27 cellular contexts compared by ENCODE assay signal in the genomic region with DNA sequence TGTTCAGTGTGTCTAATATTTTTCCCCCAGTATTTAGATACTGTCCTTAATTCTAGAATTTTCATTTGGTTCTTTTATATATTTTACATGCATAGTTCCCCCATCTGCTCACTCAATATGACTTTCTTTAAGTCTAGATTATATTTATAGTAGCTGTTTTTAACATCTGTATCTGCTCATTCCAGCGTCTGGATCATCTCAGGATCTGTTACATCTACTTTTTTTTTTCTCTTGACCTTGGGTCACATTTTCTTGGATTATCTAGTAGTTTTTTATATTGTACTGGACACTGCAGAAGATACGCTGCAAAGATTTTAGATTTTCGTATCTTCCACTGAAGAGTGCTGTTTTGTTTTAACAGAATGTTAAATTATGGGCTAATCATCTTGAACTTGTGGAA.
"Had no signal": no experiment of that assay in that cellular context is flagged by ENCODE, and none has a peak within 500 bp of the region (broad histone marks: within the 10 kb centered on the region; RNA-seq: fewer than 3 reads in every experiment).

No MANE protein-coding gene starts in this region.

- H3K4me1 ChIP-seq: breast epithelium, parathyroid adenoma, uterus had no signal

- H3K27ac Mint-ChIP-seq: activated CD4-positive, alpha-beta memory T cell treated with anti-CD3 and anti-CD28 coated beads, Interleukin-2, amount 10 ng/mL, durations not matched to agents 7 days and 5 days; activated CD4-positive, alpha-beta T cell treated with anti-CD3 and anti-CD28 coated beads, Interleukin-2, amount 10 ng/mL, durations not matched to agents 7 days and 5 days; activated naive CD4-positive, alpha-beta T cell treated with anti-CD3 and anti-CD28 coated beads, Interleukin-2, amount 50 U/mL, for 24 hours; activated naive CD8-positive, alpha-beta T cell treated with anti-CD3 and anti-CD28 coated beads, Interleukin-2, amount 50 U/mL, for 24 hours; activated T-helper 2 cell treated with anti-CD3 and anti-CD28 coated beads, Interferon-gamma antibody, Interleukin-2, Interleukin-4, amounts not matched to agents 10 μg/mL and 5 μg/mL and 100 μg/mL, durations not matched to agents 14 hours and 24 hours and 36 hours; stimulated activated effector memory CD8-positive, alpha-beta T cell treated with anti-CD3 and anti-CD28 coated beads, Interleukin-12 subunit alpha, Interleukin-12 subunit beta, amount 100 ng/mL, for 72 hours; stimulated activated naive CD8-positive, alpha-beta T cell treated with anti-CD3 and anti-CD28 coated beads, Interleukin-15, Interleukin-2, amounts not matched to agents 100 ng/mL and 50 ng/mL, for 24 hours; type B pancreatic cell had no signal

- H3K27me3 Mint-ChIP-seq: activated CD4-positive, alpha-beta memory T cell treated with anti-CD3 and anti-CD28 coated beads, Interleukin-2, amount 10 ng/mL, durations not matched to agents 7 days and 5 days; activated CD4-positive, alpha-beta T cell treated with anti-CD3 and anti-CD28 coated beads, Interleukin-2, amount 10 ng/mL, durations not matched to agents 7 days and 5 days; activated naive CD4-positive, alpha-beta T cell treated with anti-CD3 and anti-CD28 coated beads, Interleukin-2, amount 50 U/mL, for 24 hours; activated naive CD8-positive, alpha-beta T cell treated with anti-CD3 and anti-CD28 coated beads, Interleukin-2, amount 50 U/mL, for 24 hours; naive thymus-derived CD4-positive, alpha-beta T cell; stimulated activated naive CD8-positive, alpha-beta T cell treated with anti-CD3 and anti-CD28 coated beads, Interleukin-15, Interleukin-2, amounts not matched to agents 100 ng/mL and 50 ng/mL, for 24 hours; type B pancreatic cell had no signal

- DNase-seq: activated CD4-positive, alpha-beta memory T cell treated with anti-CD3 and anti-CD28 coated beads, Interleukin-2, amount 10 ng/mL, durations not matched to agents 7 days and 5 days; activated CD4-positive, alpha-beta T cell treated with anti-CD3 and anti-CD28 coated beads for 1 hour; activated CD4-positive, alpha-beta T cell treated with anti-CD3 and anti-CD28 coated beads, Interleukin-2, amount 10 ng/mL, durations not matched to agents 7 days and 5 days; activated naive CD8-positive, alpha-beta T cell treated with anti-CD3 and anti-CD28 coated beads, Interleukin-2, amount 50 U/mL, for 24 hours; activated T-cell treated with anti-CD3 and anti-CD28 coated beads, Interleukin-2, amount 50 U/mL, for 48 hours; central memory CD4-positive, alpha-beta T cell; foreskin melanocyte; islet precursor cell; left ventricle myocardium superior; naive thymus-derived CD4-positive, alpha-beta T cell; nucleus accumbens; stimulated activated CD4-positive, alpha-beta T cell treated with anti-CD3 and anti-CD28 coated beads, Interleukin-12 subunit alpha, Interleukin-12 subunit beta, amount 100 ng/mL, for 4 hours; stimulated activated CD4-positive, alpha-beta T cell treated with anti-CD3 and anti-CD28 coated beads, Interleukin-4, amount 100 ng/mL, for 1 hour; T-helper 2 cell had no signal

- H3K27ac ChIP-seq: breast epithelium, hepatocyte, parathyroid adenoma, right atrium auricular region, skin epidermis, uterus had no signal

- ATAC-seq: activated naive CD8-positive, alpha-beta T cell treated with anti-CD3 and anti-CD28 coated beads, Interleukin-2, amount 50 U/mL, for 24 hours; esophagus mucosa; naive thymus-derived CD4-positive, alpha-beta T cell had no signal

- H3K4me3 ChIP-seq: breast epithelium, hepatocyte, right atrium auricular region, skin epidermis, uterus had no signal

- H3K4me3 Mint-ChIP-seq: activated CD4-positive, alpha-beta memory T cell treated with anti-CD3 and anti-CD28 coated beads, Interleukin-2, amount 10 ng/mL, durations not matched to agents 7 days and 5 days; activated CD4-positive, alpha-beta T cell treated with anti-CD3 and anti-CD28 coated beads, Interleukin-2, amount 10 ng/mL, durations not matched to agents 7 days and 5 days; activated naive CD4-positive, alpha-beta T cell treated with anti-CD3 and anti-CD28 coated beads, Interleukin-2, amount 50 U/mL, for 24 hours; activated naive CD8-positive, alpha-beta T cell treated with anti-CD3 and anti-CD28 coated beads, Interleukin-2, amount 50 U/mL, for 24 hours; neural crest cell; stimulated activated effector memory CD8-positive, alpha-beta T cell treated with anti-CD3 and anti-CD28 coated beads, Interleukin-12 subunit alpha, Interleukin-12 subunit beta, amount 100 ng/mL, for 72 hours; stimulated activated naive CD8-positive, alpha-beta T cell treated with anti-CD3 and anti-CD28 coated beads, Interleukin-15, Interleukin-2, amounts not matched to agents 100 ng/mL and 50 ng/mL, for 24 hours; type B pancreatic cell had no signal

- H3K36me3 ChIP-seq: breast epithelium, right atrium auricular region, uterus had no signal

- H3K4me1 Mint-ChIP-seq: neural crest cell had no signal

- H3K9me3 ChIP-seq: breast epithelium, right atrium auricular region, uterus had no signal

- H3K27me3 ChIP-seq: breast epithelium, hepatocyte, right atrium auricular region, uterus had no signal

- H3K9me3 Mint-ChIP-seq: activated CD4-positive, alpha-beta memory T cell treated with anti-CD3 and anti-CD28 coated beads, Interleukin-2, amount 10 ng/mL, durations not matched to agents 7 days and 5 days; activated CD4-positive, alpha-beta T cell treated with anti-CD3 and anti-CD28 coated beads, Interleukin-2, amount 10 ng/mL, durations not matched to agents 7 days and 5 days; activated naive CD4-positive, alpha-beta T cell treated with anti-CD3 and anti-CD28 coated beads, Interleukin-2, amount 50 U/mL, for 24 hours; activated naive CD8-positive, alpha-beta T cell treated with anti-CD3 and anti-CD28 coated beads, Interleukin-2, amount 50 U/mL, for 24 hours; activated T-helper 2 cell treated with anti-CD3 and anti-CD28 coated beads, Interferon-gamma antibody, Interleukin-2, Interleukin-4, amounts not matched to agents 10 μg/mL and 5 μg/mL and 100 μg/mL, durations not matched to agents 14 hours and 24 hours and 36 hours; neural crest cell; stimulated activated effector memory CD8-positive, alpha-beta T cell treated with anti-CD3 and anti-CD28 coated beads, Interleukin-12 subunit alpha, Interleukin-12 subunit beta, amount 100 ng/mL, for 72 hours; stimulated activated naive CD8-positive, alpha-beta T cell treated with anti-CD3 and anti-CD28 coated beads, Interleukin-15, Interleukin-2, amounts not matched to agents 100 ng/mL and 50 ng/mL, for 24 hours; type B pancreatic cell had no signal
